8 cellular contexts compared by ENCODE assay signal in genomic region chr12:674272-674781, GRCh38. TPM values are rescaled to one million over a fixed set of nuclear protein-coding genes. Genes with fewer than 3 reads are reported as not detected.
DNase-seq lines count a peak whose midpoint lies in the region; TF ChIP-seq lines count a peak whose summit lies in the region.

No MANE protein-coding gene starts in this region.

- no peak overlapping the region for H2BK5ac ChIP-seq in H9 (ENCODE audit: insufficient read length, low read length)

- H2AK5ac ChIP-seq in H9 (ENCODE audit: insufficient read length, low read length), result no peak overlapping the region

- H3K79me1 ChIP-seq in H9 (ENCODE audit: insufficient read depth, low read depth, low read length, poor library complexity, severe bottlenecking), result no peaks in the 10 kb centered on the region

- H3K9me3 ChIP-seq in H9 (ENCODE audit: control insufficient read depth, low read depth, low read length), result no peaks in the 10 kb centered on the region

- H4K91ac ChIP-seq in H9 (ENCODE audit: insufficient read length, low read depth, low read length), result no peak overlapping the region

- no peaks in the 10 kb centered on the region for H4K20me1 ChIP-seq in H9 (ENCODE audit: control insufficient read depth, insufficient read depth, insufficient read length)

- H3K4me3 ChIP-seq in NB4 (ENCODE audit: low read depth, low read length), result no peak overlapping the region

- no peak overlapping the region for H3K27ac Mint-ChIP-seq in H9
- peak overlapping the region; percentile 69 for H3K27ac Mint-ChIP-seq in activated T-helper 2 cell treated with anti-CD3 and anti-CD28 coated beads, Interferon-gamma antibody, Interleukin-2, Interleukin-4, amounts not matched to agents 10 μg/mL and 5 μg/mL and 100 μg/mL, durations not matched to agents 14 hours and 24 hours and 36 hours
- H3K27ac Mint-ChIP-seq in chondrocyte (ENCODE audit: unreplicated experiment), result no peak overlapping the region

- H2BK20ac ChIP-seq in H9 (ENCODE audit: low read depth, low read length, poor library complexity, severe bottlenecking), result no peak overlapping the region

- no peak overlapping the region for H3T11ph ChIP-seq in H9 (ENCODE audit: low read length)

- H2BK12ac ChIP-seq in H9 (ENCODE audit: insufficient read length, low read depth, low read length), result no peak overlapping the region

- no peak overlapping the region for H3K18ac ChIP-seq in H9 (ENCODE audit: insufficient read length, low read depth, low read length)

- no peak overlapping the region for H3K14ac ChIP-seq in H9 (ENCODE audit: insufficient read depth, low read length)

- H2BK15ac ChIP-seq in H9 (ENCODE audit: low read depth, low read length), result no peak overlapping the region

- H3K4me3 Mint-ChIP-seq in H9, result no peak overlapping the region
- H3K4me3 Mint-ChIP-seq in activated T-helper 2 cell treated with anti-CD3 and anti-CD28 coated beads, Interferon-gamma antibody, Interleukin-2, Interleukin-4, amounts not matched to agents 10 μg/mL and 5 μg/mL and 100 μg/mL, durations not matched to agents 14 hours and 24 hours and 36 hours (ENCODE audit: low read depth), result peak overlapping the region; percentile 58
- H3K4me3 Mint-ChIP-seq in chondrocyte (ENCODE audit: unreplicated experiment), result no peak overlapping the region

- no peaks in the 10 kb centered on the region for H3K9me3 Mint-ChIP-seq in H9
- no peaks in the 10 kb centered on the region for H3K9me3 Mint-ChIP-seq in activated T-helper 2 cell treated with anti-CD3 and anti-CD28 coated beads, Interferon-gamma antibody, Interleukin-2, Interleukin-4, amounts not matched to agents 10 μg/mL and 5 μg/mL and 100 μg/mL, durations not matched to agents 14 hours and 24 hours and 36 hours
- H3K9me3 Mint-ChIP-seq in chondrocyte (ENCODE audit: low read depth), result no peaks in the 10 kb centered on the region

- WGBS in H9 (ENCODE audit: extremely low coverage, insufficient read length, low lambda C conversion rate), result no CpG with 5 or more reads among the region's 4 CpGs

- no peak overlapping the region for H3K56ac ChIP-seq in H9 (ENCODE audit: insufficient read length, low read depth, low read length)

- H3K4ac ChIP-seq in H9 (ENCODE audit: low read depth, low read length), result no peak overlapping the region

- no peak for TF ChIP-seq CTCF in GM13976 (IDR thresholded peaks at IDR 0.05; ENCODE audit: borderline replicate concordance, control extremely low read depth, extremely low read depth, insufficient read depth, missing control alignments)
- TF ChIP-seq CTCF in H9 (conservative IDR thresholded peaks at IDR 0.05), result no peak
- TF ChIP-seq CTCF in NB4 (IDR thresholded peaks at IDR 0.05; ENCODE audit: low read depth, low read length), result no peak
- no peak for TF ChIP-seq CTCF in chondrocyte (IDR thresholded peaks at IDR 0.05)

- no peak overlapping the region for H4K5ac ChIP-seq in H9 (ENCODE audit: insufficient read length, low read depth, low read length)

- no peak overlapping the region for H2BK120ac ChIP-seq in H9 (ENCODE audit: low read depth, low read length, poor library complexity, severe bottlenecking)

- H3K27ac ChIP-seq in H9 (ENCODE audit: insufficient read length, low read depth, low read length), result no peak overlapping the region

- H3K9ac ChIP-seq in H9 (ENCODE audit: extremely low read depth, insufficient read length, low read length), result no peak overlapping the region

- H3K27me3 Mint-ChIP-seq in H9 (ENCODE audit: low read depth) (no peaks in the 10 kb centered on the region; the same call in 1 of the 2 replicates), chondrocyte (ENCODE audit: low read depth) (peaks cover 5% of the 10 kb centered on the region)
- no peaks in the 10 kb centered on the region for H3K27me3 Mint-ChIP-seq in activated T-helper 2 cell treated with anti-CD3 and anti-CD28 coated beads, Interferon-gamma antibody, Interleukin-2, Interleukin-4, amounts not matched to agents 10 μg/mL and 5 μg/mL and 100 μg/mL, durations not matched to agents 14 hours and 24 hours and 36 hours (ENCODE audit: low read depth)

- H3K4me2 ChIP-seq in H9 (ENCODE audit: insufficient read depth, insufficient read length, low read length), result no peak overlapping the region

- H3K23me2 ChIP-seq in H9 (ENCODE audit: insufficient read length, low read depth, low read length, poor library complexity, severe bottlenecking), result peaks cover 2% of the 10 kb centered on the region

- in situ Hi-C loops in GM13976 (cut with MboI; ENCODE audit: low sequenced_read_pairs, unreplicated experiment), result no loop called here

- H3K79me2 ChIP-seq in H9 (ENCODE audit: insufficient read depth, low read length), result no peaks in the 10 kb centered on the region

- peak; percentile 64 for DNase-seq in GM13976 (ENCODE audit: low spot score)
- no peak for DNase-seq in H9
- peak; percentile 63 for DNase-seq in NB4 (ENCODE audit: low read depth)
- peak; percentile 74 for DNase-seq in activated T-helper 2 cell treated with anti-CD3 and anti-CD28 coated beads, Interferon-gamma antibody, Interleukin-2, Interleukin-4, amounts not matched to agents 10 μg/mL and 5 μg/mL and 100 μg/mL, durations not matched to agents 14 hours and 24 hours and 36 hours (ENCODE audit: low spot score)
- peak; percentile 89 for DNase-seq in stimulated activated CD4-positive, alpha-beta T cell treated with anti-CD3 and anti-CD28 coated beads, Interleukin-4, amount 100 ng/mL, for 24 hours
- DNase-seq in chondrocyte (ENCODE audit: low spot score), result no peak
- DNase-seq in DMS 273 treated with DMSO at 0.1 percent for 48 hours (lab: John Stamatoyannopoulos, UW), result no peak
- DNase-seq in NCI-H226, result no peak

- no peaks in the 10 kb centered on the region for H3K36me3 Mint-ChIP-seq in H9 (ENCODE audit: insufficient read depth in 1 of 3, low read depth in 3 of 3)
- H3K36me3 Mint-ChIP-seq in activated T-helper 2 cell treated with anti-CD3 and anti-CD28 coated beads, Interferon-gamma antibody, Interleukin-2, Interleukin-4, amounts not matched to agents 10 μg/mL and 5 μg/mL and 100 μg/mL, durations not matched to agents 14 hours and 24 hours and 36 hours (ENCODE audit: low read depth), result no peaks in the 10 kb centered on the region
- peaks cover 1% of the 10 kb centered on the region for H3K36me3 Mint-ChIP-seq in chondrocyte (ENCODE audit: low read depth)

- no peak for TF ChIP-seq POLR2A in NB4 (IDR thresholded peaks at IDR 0.05; ENCODE audit: extremely low read depth, insufficient read length)

- H3K4me1 ChIP-seq in H9 (ENCODE audit: insufficient read depth, low read length), result no peaks in the 10 kb centered on the region

- no peak overlapping the region for H2AFZ ChIP-seq in H9 (ENCODE audit: low read length)

- H3K4me1 Mint-ChIP-seq in H9 (peaks cover 0 to 7% of the 10 kb centered on the region in 2 experiments; a peak in 1 of 4 replicates), chondrocyte (ENCODE audit: low read depth) (no peaks in the 10 kb centered on the region)
- H3K4me1 Mint-ChIP-seq in activated T-helper 2 cell treated with anti-CD3 and anti-CD28 coated beads, Interferon-gamma antibody, Interleukin-2, Interleukin-4, amounts not matched to agents 10 μg/mL and 5 μg/mL and 100 μg/mL, durations not matched to agents 14 hours and 24 hours and 36 hours (ENCODE audit: low read depth), result peaks cover 65% of the 10 kb centered on the region

- no peak overlapping the region for H4K8ac ChIP-seq in H9 (replicated peaks; ENCODE audit: insufficient read length, low read depth, low read length)

- H3K27me3 ChIP-seq in H9 (ENCODE audit: insufficient read depth, low read length), result no peaks in the 10 kb centered on the region

- peak overlapping the region; percentile 83 for H3K23ac ChIP-seq in H9 (ENCODE audit: insufficient read length, low read depth, low read length)

- intact Hi-C loops in activated T-helper 2 cell treated with anti-CD3 and anti-CD28 coated beads, Interferon-gamma antibody, Interleukin-2, Interleukin-4, amounts not matched to agents 10 μg/mL and 5 μg/mL and 100 μg/mL, durations not matched to agents 14 hours and 24 hours and 36 hours (cut with micrococcal nuclease), result loop anchor here (1.0 to 10.0 kb wide), 6 partner anchors 39 to 220 kb away; partner anchors contain the start of gene B4GALNT3

RNA-seq across cellular contexts. Expression of gene NINJ2, which starts 11.1 kb away (rescaled TPM):
- total RNA-seq in H9 (2021) (0.24 and 0.77 TPM in 2 replicates), chondrocyte (1.3 to 14.6 TPM (median 2.1 TPM) in 3 replicates)
- total RNA-seq in activated T-helper 2 cell treated with anti-CD3 and anti-CD28 coated beads, Interferon-gamma antibody, Interleukin-2, Interleukin-4, amounts not matched to agents 10 μg/mL and 5 μg/mL and 100 μg/mL, durations not matched to agents 14 hours and 24 hours and 36 hours, result 3.1 and 4.6 TPM in 2 replicates

Comparison
In these comparisons a context has a peak if more than half of its experiments do, and no peak if none do; other contexts are left out.
1. DNase-seq: peak in GM13976 (single experiment), NB4 (single experiment), activated T-helper 2 cell treated with anti-CD3 and anti-CD28 coated beads, Interferon-gamma antibody, Interleukin-2, Interleukin-4, amounts not matched to agents 10 μg/mL and 5 μg/mL and 100 μg/mL, durations not matched to agents 14 hours and 24 hours and 36 hours (single experiment) and stimulated activated CD4-positive, alpha-beta T cell treated with anti-CD3 and anti-CD28 coated beads, Interleukin-4, amount 100 ng/mL, for 24 hours (single experiment); none in H9 (single experiment), chondrocyte (single experiment), DMS 273 treated with DMSO at 0.1 percent for 48 hours (single experiment) and NCI-H226 (single experiment).